In the genomic region with DNA sequence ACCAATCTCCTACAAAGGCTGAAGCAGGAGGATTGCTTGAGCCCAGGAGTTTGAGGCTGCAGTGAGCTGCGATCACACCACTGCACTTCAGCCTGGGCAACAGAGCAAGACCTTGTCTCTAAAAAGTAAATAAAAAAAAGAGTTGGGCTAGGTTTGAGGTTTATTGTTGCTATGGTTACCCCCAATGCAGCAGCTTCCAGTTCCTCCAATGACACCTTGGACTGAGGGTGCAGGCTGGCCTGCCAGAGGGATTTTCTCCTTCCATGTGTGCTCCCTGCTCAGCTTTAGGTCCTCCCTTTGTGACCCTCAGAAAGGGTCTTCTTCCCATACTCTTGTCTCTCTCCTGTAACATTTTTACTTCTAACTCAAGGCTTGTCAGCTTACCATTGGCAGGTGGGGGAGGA, we compare ENCODE assay signal across 17 cellular contexts.
"Had no signal": no experiment of that assay in that cellular context is flagged by ENCODE, and none has a peak within 500 bp of the region (broad histone marks: within the 10 kb centered on the region; RNA-seq: fewer than 3 reads in every experiment).

No MANE protein-coding gene starts in this region.

- DNase-seq: activated CD4-positive, alpha-beta memory T cell treated with anti-CD3 and anti-CD28 coated beads, Interleukin-2, amount 10 ng/mL, durations not matched to agents 7 days and 5 days; activated effector memory CD4-positive, alpha-beta T cell treated with Interleukin-2 at 50 U/mL for 16 hours; activated naive CD4-positive, alpha-beta T cell treated with anti-CD3 and anti-CD28 coated beads, Interleukin-2, amount 10 ng/mL, durations not matched to agents 7 days and 5 days; activated T-cell treated with anti-CD3 and anti-CD28 coated beads, Interleukin-2, amount 50 U/mL, for 72 hours; anterior cingulate cortex; body of pancreas; effector CD4-positive, alpha-beta T cell; erythroblast; hippocampal formation; pancreas; right cardiac atrium; stimulated activated CD4-positive, alpha-beta T cell treated with anti-CD3 and anti-CD28 coated beads, Interleukin-12 subunit alpha, Interleukin-12 subunit beta, amount 100 ng/mL, for 4 hours; stimulated activated naive CD8-positive, alpha-beta T cell treated with anti-CD3 and anti-CD28 coated beads, Interleukin-15, amount 100 ng/mL, for 72 hours; T-helper 1 cell; tibial artery had no signal

- H3K27ac Mint-ChIP-seq: activated CD4-positive, alpha-beta memory T cell treated with anti-CD3 and anti-CD28 coated beads, Interleukin-2, amount 10 ng/mL, durations not matched to agents 7 days and 5 days; activated naive CD4-positive, alpha-beta T cell treated with anti-CD3 and anti-CD28 coated beads, Interleukin-2, amount 10 ng/mL, durations not matched to agents 7 days and 5 days; activated T-cell treated with anti-CD3 and anti-CD28 coated beads, Interleukin-2, amount 50 U/mL, for 72 hours; dendritic cell treated with granulocyte-macrophage colony-stimulating factor and Interleukin-4, amounts not matched to agents 40 ng/mL and 50 ng/mL, for 4 days; nephron had no signal

- H3K4me1 Mint-ChIP-seq: activated CD4-positive, alpha-beta memory T cell treated with anti-CD3 and anti-CD28 coated beads, Interleukin-2, amount 10 ng/mL, durations not matched to agents 7 days and 5 days had no signal

- H3K4me3 Mint-ChIP-seq: activated CD4-positive, alpha-beta memory T cell treated with anti-CD3 and anti-CD28 coated beads, Interleukin-2, amount 10 ng/mL, durations not matched to agents 7 days and 5 days; activated naive CD4-positive, alpha-beta T cell treated with anti-CD3 and anti-CD28 coated beads, Interleukin-2, amount 10 ng/mL, durations not matched to agents 7 days and 5 days; activated T-cell treated with anti-CD3 and anti-CD28 coated beads, Interleukin-2, amount 50 U/mL, for 72 hours; dendritic cell treated with granulocyte-macrophage colony-stimulating factor and Interleukin-4, amounts not matched to agents 40 ng/mL and 50 ng/mL, for 4 days; nephron; stimulated activated naive CD8-positive, alpha-beta T cell treated with anti-CD3 and anti-CD28 coated beads, Interleukin-15, amount 100 ng/mL, for 72 hours had no signal
